ENCODE assay signal across 8 cellular contexts in the genomic region with DNA sequence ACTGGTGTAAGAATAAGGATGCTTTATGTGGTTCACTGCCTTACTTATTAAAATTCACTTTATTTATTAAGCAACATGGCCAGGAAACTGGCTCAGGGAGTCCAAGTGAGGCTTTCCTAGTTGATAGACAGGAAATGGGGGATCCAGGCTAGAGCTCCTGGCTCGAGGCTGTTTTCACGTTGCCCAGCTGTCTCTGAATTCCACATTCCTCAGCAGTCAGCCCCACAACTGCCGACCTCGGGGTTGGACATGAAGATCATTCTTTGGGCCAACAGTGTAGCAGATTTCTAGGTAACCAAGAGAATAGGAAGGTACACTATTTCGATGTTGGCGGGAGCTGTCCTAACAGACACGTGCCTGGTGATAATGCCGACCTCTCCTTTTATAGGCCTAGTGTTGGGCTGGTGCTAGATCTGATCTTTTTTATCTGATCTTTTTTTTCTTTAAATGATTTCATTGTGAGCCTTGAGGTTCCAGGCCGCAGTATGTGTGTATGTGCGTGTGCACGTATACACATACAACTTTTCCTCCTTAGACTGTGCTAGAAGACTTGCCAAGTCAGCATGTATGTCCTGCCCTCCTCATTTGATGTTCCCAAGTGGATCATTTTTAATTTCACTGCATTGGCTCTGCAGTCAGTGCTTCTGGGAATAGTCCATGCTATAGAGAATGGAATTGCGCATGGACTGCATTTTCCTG.
A peak's percentile ranks its signal among the peaks of the same experiment; 100 is the strongest.
DNase-seq lines count a peak whose midpoint lies in the region; ATAC-seq and TF ChIP-seq lines count a peak whose summit lies in the region.

No MANE protein-coding gene starts in this region.

- H3K4me3 Mint-ChIP-seq in HFFc6 (peak overlapping the region; percentile 79; the same call in 1 of the 2 replicates), immature natural killer cell (peak overlapping the region; percentile 63 to 76 (median 65))
- no peak overlapping the region for H3K4me3 Mint-ChIP-seq in activated naive CD8-positive, alpha-beta T cell treated with anti-CD3 and anti-CD28 coated beads, Interleukin-2, amount 50 U/mL, for 24 hours
- H3K4me3 Mint-ChIP-seq in stimulated activated naive B cell treated with anti-CD40 and anti-IgM and Interleukin-4, amounts not matched to agents 10 μg/mL and 1 μg/mL and 100 μg/mL, for 72 hours: peak overlapping the region; percentile 11 to 74

- TF ChIP-seq CTCF in HFFc6 (IDR thresholded peaks at IDR 0.05): no peak

- no peaks in the 10 kb centered on the region for H3K9me3 Mint-ChIP-seq in HFFc6
- H3K9me3 Mint-ChIP-seq in activated naive CD8-positive, alpha-beta T cell treated with anti-CD3 and anti-CD28 coated beads, Interleukin-2, amount 50 U/mL, for 24 hours: no peaks in the 10 kb centered on the region
- no peaks in the 10 kb centered on the region for H3K9me3 Mint-ChIP-seq in immature natural killer cell
- no peaks in the 10 kb centered on the region for H3K9me3 Mint-ChIP-seq in stimulated activated naive B cell treated with anti-CD40 and anti-IgM and Interleukin-4, amounts not matched to agents 10 μg/mL and 1 μg/mL and 100 μg/mL, for 72 hours

- H3K27ac Mint-ChIP-seq in HFFc6: peak overlapping the region; percentile 57; the same call in 1 of the 2 replicates
- H3K27ac Mint-ChIP-seq in activated naive CD8-positive, alpha-beta T cell treated with anti-CD3 and anti-CD28 coated beads, Interleukin-2, amount 50 U/mL, for 24 hours: peak overlapping the region; percentile 76
- H3K27ac Mint-ChIP-seq in immature natural killer cell: peak overlapping the region in 5 of 6 donors; percentile 81 to 98 (median 90)
- peak overlapping the region; percentile 25 for H3K27ac Mint-ChIP-seq in stimulated activated naive B cell treated with anti-CD40 and anti-IgM and Interleukin-4, amounts not matched to agents 10 μg/mL and 1 μg/mL and 100 μg/mL, for 72 hours

- intact Hi-C loops in left colon (cut with DNase I, micrococcal nuclease): no loop called here

- no peak for ATAC-seq in activated naive CD8-positive, alpha-beta T cell treated with anti-CD3 and anti-CD28 coated beads, Interleukin-2, amount 50 U/mL, for 24 hours
- no peak for ATAC-seq in stimulated activated naive B cell treated with anti-CD40 and anti-IgM and Interleukin-4, amounts not matched to agents 10 μg/mL and 1 μg/mL and 100 μg/mL, for 72 hours (replicated peaks)
- ATAC-seq in left colon (no peak), GM21515 (IDR thresholded peaks at IDR 0.05; ENCODE audit: unreplicated experiment) (no peak)

- H3K36me3 Mint-ChIP-seq in HFFc6 (ENCODE audit: low read depth): no peaks in the 10 kb centered on the region; the same call in none of the 2 replicates
- peaks cover 1% of the 10 kb centered on the region for H3K36me3 Mint-ChIP-seq in activated naive CD8-positive, alpha-beta T cell treated with anti-CD3 and anti-CD28 coated beads, Interleukin-2, amount 50 U/mL, for 24 hours (ENCODE audit: low read depth)
- H3K36me3 Mint-ChIP-seq in immature natural killer cell: peaks cover 0 to under 1% (median 0%) of the 10 kb centered on the region in 3 donors
- H3K36me3 Mint-ChIP-seq in stimulated activated naive B cell treated with anti-CD40 and anti-IgM and Interleukin-4, amounts not matched to agents 10 μg/mL and 1 μg/mL and 100 μg/mL, for 72 hours: peaks cover 6 to 21% of the 10 kb centered on the region in 2 donors

- peaks cover 20% of the 10 kb centered on the region for H3K4me1 Mint-ChIP-seq in HFFc6 (ENCODE audit: low read depth)
- peaks cover 31% of the 10 kb centered on the region for H3K4me1 Mint-ChIP-seq in activated naive CD8-positive, alpha-beta T cell treated with anti-CD3 and anti-CD28 coated beads, Interleukin-2, amount 50 U/mL, for 24 hours
- peaks cover 32 to 33% of the 10 kb centered on the region in 2 donors for H3K4me1 Mint-ChIP-seq in immature natural killer cell
- H3K4me1 Mint-ChIP-seq in stimulated activated naive B cell treated with anti-CD40 and anti-IgM and Interleukin-4, amounts not matched to agents 10 μg/mL and 1 μg/mL and 100 μg/mL, for 72 hours: peaks cover 15 to 43% of the 10 kb centered on the region in 2 donors

- H3K27me3 Mint-ChIP-seq in HFFc6 (ENCODE audit: insufficient read depth) (no peaks in the 10 kb centered on the region; the same call in 1 of the 2 replicates), immature natural killer cell (ENCODE audit: low read depth in 3 of 3) (peaks cover 0 to 5% (median 3%) of the 10 kb centered on the region in 3 donors)
- peaks cover 2% of the 10 kb centered on the region for H3K27me3 Mint-ChIP-seq in activated naive CD8-positive, alpha-beta T cell treated with anti-CD3 and anti-CD28 coated beads, Interleukin-2, amount 50 U/mL, for 24 hours
- no peaks in the 10 kb centered on the region for H3K27me3 Mint-ChIP-seq in stimulated activated naive B cell treated with anti-CD40 and anti-IgM and Interleukin-4, amounts not matched to agents 10 μg/mL and 1 μg/mL and 100 μg/mL, for 72 hours

- DNase-seq in HFFc6 (no peak), immature natural killer cell (no peak), left colon (no peak), T-helper 9 cell (no peak), anterior cingulate cortex (lab: John Stamatoyannopoulos, UW) (no peak)
- no peak for DNase-seq in activated naive CD8-positive, alpha-beta T cell treated with anti-CD3 and anti-CD28 coated beads, Interleukin-2, amount 50 U/mL, for 24 hours
- DNase-seq in stimulated activated naive B cell treated with anti-CD40 and anti-IgM and Interleukin-4, amounts not matched to agents 10 μg/mL and 1 μg/mL and 100 μg/mL, for 72 hours: no peak

Comparison
In these comparisons a context has a peak if more than half of its experiments do, and no peak if none do; other contexts are left out.
1. H3K27ac Mint-ChIP-seq: peak in every context shown above with its lines; median percentile 90 in immature natural killer cell; 76 in activated naive CD8-positive, alpha-beta T cell treated with anti-CD3 and anti-CD28 coated beads, Interleukin-2, amount 50 U/mL, for 24 hours; 57 in HFFc6; 25 in stimulated activated naive B cell treated with anti-CD40 and anti-IgM and Interleukin-4, amounts not matched to agents 10 μg/mL and 1 μg/mL and 100 μg/mL, for 72 hours.